25 cellular contexts compared by ENCODE assay signal in genomic region chr2:135783416-135783815, GRCh38. TPM values are rescaled to one million over a fixed set of nuclear protein-coding genes. Genes with fewer than 3 reads are reported as not detected.
DNase-seq lines count a peak whose midpoint lies in the region; ATAC-seq lines count a peak whose summit lies in the region.
"Had no signal": no experiment of that assay in that cellular context is flagged by ENCODE, and none has a peak within 500 bp of the region (broad histone marks: within the 10 kb centered on the region; RNA-seq: fewer than 3 reads in every experiment).

No MANE protein-coding gene starts in this region.

- H3K4me1 Mint-ChIP-seq in activated T-cell treated with anti-CD3 and anti-CD28 coated beads, Interleukin-2, amount 50 U/mL, for 24 hours (ENCODE audit: low read depth), result no peaks in the 10 kb centered on the region
- H3K4me1 Mint-ChIP-seq in stimulated activated effector memory CD8-positive, alpha-beta T cell treated with anti-CD3 and anti-CD28 coated beads, Interleukin-12 subunit alpha, Interleukin-12 subunit beta, amount 100 ng/mL, for 72 hours, result no peaks in the 10 kb centered on the region
- H3K4me1 Mint-ChIP-seq: mesothelial cell of epicardium had no signal

- DNase-seq in activated T-cell treated with anti-CD3 and anti-CD28 coated beads, Interleukin-2, amount 50 U/mL, for 24 hours, result no peak
- DNase-seq in activated T-cell treated with anti-CD3 and anti-CD28 coated beads, Interleukin-2, amount 50 U/mL, for 48 hours, result no peak
- DNase-seq in SK-MEL-5 (ENCODE audit: low read depth, low spot score) (peak; percentile 33), dermis blood vessel endothelial cell (no peak)
- DNase-seq in stimulated activated effector memory CD8-positive, alpha-beta T cell treated with anti-CD3 and anti-CD28 coated beads, Interleukin-12 subunit alpha, Interleukin-12 subunit beta, amount 100 ng/mL, for 72 hours (ENCODE audit: low spot score in 2 of 2), result no peak
- DNase-seq in activated CD8-positive, alpha-beta memory T cell treated with anti-CD3 and anti-CD28 coated beads, Interleukin-2, amount 50 U/mL, for 48 hours, result no peak
- DNase-seq: activated gamma-delta T cell; CD4-positive, CD25-positive, alpha-beta regulatory T cell; cerebellar nuclear complex; GM23248; HFFc6; left ventricle myocardium inferior; naive thymus-derived CD4-positive, alpha-beta T cell; NCI-H1092; NCI-H1694 treated with DMSO at 0.1 percent for 48 hours; NCI-H2171 treated with DMSO at 0.1 percent for 48 hours; SK-N-SH; stimulated activated CD8-positive, alpha-beta memory T cell treated with anti-CD3 and anti-CD28 coated beads, Interleukin-4, amount 100 ng/mL, for 48 hours; stomach had no signal

- peak; percentile 78 for ATAC-seq in HG03342 (IDR thresholded peaks at IDR 0.05; ENCODE audit: unreplicated experiment)
- no peak for ATAC-seq in stimulated activated effector memory CD8-positive, alpha-beta T cell treated with anti-CD3 and anti-CD28 coated beads, Interleukin-12 subunit alpha, Interleukin-12 subunit beta, amount 100 ng/mL, for 72 hours
- no peak for ATAC-seq in GM19328 (IDR thresholded peaks at IDR 0.05; ENCODE audit: unreplicated experiment)
- ATAC-seq: naive thymus-derived CD4-positive, alpha-beta T cell had no signal

- H3K27me3 Mint-ChIP-seq in activated T-cell treated with anti-CD3 and anti-CD28 coated beads, Interleukin-2, amount 50 U/mL, for 24 hours, result no peaks in the 10 kb centered on the region
- H3K27me3 Mint-ChIP-seq: CD4-positive, CD25-positive, alpha-beta regulatory T cell; naive thymus-derived CD4-positive, alpha-beta T cell had no signal

- H3K9me3 Mint-ChIP-seq in activated T-cell treated with anti-CD3 and anti-CD28 coated beads, Interleukin-2, amount 50 U/mL, for 24 hours, result no peaks in the 10 kb centered on the region
- no peaks in the 10 kb centered on the region for H3K9me3 Mint-ChIP-seq in stimulated activated effector memory CD8-positive, alpha-beta T cell treated with anti-CD3 and anti-CD28 coated beads, Interleukin-12 subunit alpha, Interleukin-12 subunit beta, amount 100 ng/mL, for 72 hours
- H3K9me3 Mint-ChIP-seq: T-helper 2 cell treated with Interferon-gamma antibody and Interleukin-4, amounts not matched to agents 5 μg/mL and 100 μg/mL, for 36 hours had no signal

- in situ Hi-C loops in SK-MEL-5 (cut with HindIII; ENCODE audit: low pct_unique_long_range_greater_than_20kb, low sequenced_read_pairs), result no loop called here

- H3K4me3 Mint-ChIP-seq in activated T-cell treated with anti-CD3 and anti-CD28 coated beads, Interleukin-2, amount 50 U/mL, for 24 hours, result no peak overlapping the region
- H3K4me3 Mint-ChIP-seq in stimulated activated effector memory CD8-positive, alpha-beta T cell treated with anti-CD3 and anti-CD28 coated beads, Interleukin-12 subunit alpha, Interleukin-12 subunit beta, amount 100 ng/mL, for 72 hours, result no peak overlapping the region
- H3K4me3 Mint-ChIP-seq: CD4-positive, CD25-positive, alpha-beta regulatory T cell; HFFc6; mesothelial cell of epicardium; naive thymus-derived CD4-positive, alpha-beta T cell; T-helper 2 cell treated with Interferon-gamma antibody and Interleukin-4, amounts not matched to agents 5 μg/mL and 100 μg/mL, for 36 hours had no signal

- H3K27ac Mint-ChIP-seq in activated T-cell treated with anti-CD3 and anti-CD28 coated beads, Interleukin-2, amount 50 U/mL, for 24 hours, result peak overlapping the region; percentile 23
- peak overlapping the region; percentile 76 for H3K27ac Mint-ChIP-seq in stimulated activated effector memory CD8-positive, alpha-beta T cell treated with anti-CD3 and anti-CD28 coated beads, Interleukin-12 subunit alpha, Interleukin-12 subunit beta, amount 100 ng/mL, for 72 hours
- H3K27ac Mint-ChIP-seq: mesothelial cell of epicardium; T-helper 2 cell treated with Interferon-gamma antibody and Interleukin-4, amounts not matched to agents 5 μg/mL and 100 μg/mL, for 36 hours had no signal

- H3K36me3 Mint-ChIP-seq in activated T-cell treated with anti-CD3 and anti-CD28 coated beads, Interleukin-2, amount 50 U/mL, for 24 hours (ENCODE audit: low read depth), result peaks cover 94% of the 10 kb centered on the region
- peaks cover 92% of the 10 kb centered on the region for H3K36me3 Mint-ChIP-seq in stimulated activated effector memory CD8-positive, alpha-beta T cell treated with anti-CD3 and anti-CD28 coated beads, Interleukin-12 subunit alpha, Interleukin-12 subunit beta, amount 100 ng/mL, for 72 hours

RNA-seq across cellular contexts. Expression of gene UBXN4, which starts 41.8 kb away (rescaled TPM):
- total RNA-seq in SK-MEL-5 (2014; rRNA removed; shearing (Covaris generic)), result 43.2 and 52.7 TPM in 2 replicates
- 29.9 and 36.5 TPM in 2 replicates for polyA plus RNA-seq in SK-MEL-5 (2015; cell fraction: cytosol; rRNA removed)
- polyA plus RNA-seq in SK-MEL-5 (2015; cell fraction: nucleus; rRNA removed), result 185 and 234 TPM in 2 replicates
- total RNA-seq in dermis blood vessel endothelial cell, result 69.1 and 89.3 TPM in 2 replicates

RNA-seq across cellular contexts. Expression of gene LCT, which starts 53.6 kb away (rescaled TPM):
- total RNA-seq in SK-MEL-5 (2014; rRNA removed; shearing (Covaris generic)), result not detected in 2 replicates
- 0.04 TPM in 1 of 2 replicates, not detected in the other for polyA plus RNA-seq in SK-MEL-5 (2015; cell fraction: cytosol; rRNA removed)
- 0.08 TPM in 1 of 2 replicates, not detected in the other for polyA plus RNA-seq in SK-MEL-5 (2015; cell fraction: nucleus; rRNA removed)
- under 0.01 TPM in 1 of 2 replicates, not detected in the other for total RNA-seq in dermis blood vessel endothelial cell
- total RNA-seq: CD4-positive, CD25-positive, alpha-beta regulatory T cell; HFFc6; left ventricle myocardium inferior; mesothelial cell of epicardium; skeletal muscle tissue had no signal
- polyA plus RNA-seq: CD4-positive, CD25-positive, alpha-beta regulatory T cell; endothelial cell of umbilical vein; GM23248; naive thymus-derived CD4-positive, alpha-beta T cell; SK-N-SH; stomach had no signal
